ENCODE assay signal across 8 cellular contexts in the genomic region with DNA sequence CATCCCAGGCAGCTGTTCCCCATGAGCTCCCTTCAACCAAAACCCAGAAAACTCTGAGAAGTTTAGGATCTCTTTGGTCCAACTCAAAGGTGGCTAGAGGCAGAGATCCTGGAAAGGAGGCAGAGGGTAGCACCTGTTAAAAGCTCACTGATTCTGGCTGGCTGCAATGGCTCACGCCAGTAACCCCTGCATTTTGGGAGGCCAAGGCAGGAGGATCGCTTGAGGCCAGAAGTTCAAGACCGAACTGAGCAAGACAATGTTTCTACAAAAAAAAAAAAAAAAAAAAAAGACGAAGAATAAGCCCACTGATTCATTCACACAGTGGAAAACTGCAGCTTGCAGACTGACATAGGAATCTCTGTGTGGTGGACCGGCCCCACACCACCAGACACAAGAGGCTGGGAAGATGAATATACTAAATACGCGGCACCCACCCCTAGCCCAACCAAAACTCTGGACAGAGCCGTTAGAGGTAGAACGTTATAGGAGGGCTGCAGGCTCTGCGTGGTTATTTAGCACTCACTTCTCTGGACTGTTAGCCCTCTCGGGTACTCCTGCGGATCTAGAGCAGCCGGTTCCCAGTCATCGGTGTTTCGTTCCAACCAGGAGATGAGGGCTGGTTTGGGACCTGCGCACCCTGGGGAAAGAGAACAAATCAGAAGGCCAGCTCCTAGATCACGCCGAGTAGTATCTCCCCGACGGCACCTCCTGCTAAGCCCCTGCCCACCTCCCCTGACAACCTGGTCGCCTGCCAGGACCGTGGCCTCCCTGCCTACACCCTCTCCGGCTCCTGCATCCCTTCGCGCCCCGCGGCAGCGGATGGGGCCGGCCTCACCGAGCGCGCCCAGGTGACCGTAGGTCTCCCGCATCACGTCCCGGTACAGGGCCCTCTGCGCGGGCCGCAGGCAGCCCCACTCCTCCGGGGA. TPM values are rescaled to one million over a fixed set of nuclear protein-coding genes. Genes with fewer than 3 reads are reported as not detected.
A peak's percentile ranks its signal among the peaks of the same experiment; 100 is the strongest.
DNase-seq lines count a peak whose midpoint lies in the region; ATAC-seq and TF ChIP-seq lines count a peak whose summit lies in the region.

No MANE protein-coding gene starts in this region.

- no peaks in the 10 kb centered on the region for H3K9me3 Mint-ChIP-seq in activated CD4-positive, alpha-beta T cell treated with anti-CD3 and anti-CD28 coated beads, Interleukin-2, amount 10 ng/mL, durations not matched to agents 7 days and 5 days
- H3K9me3 Mint-ChIP-seq in endodermal cell (no peaks in the 10 kb centered on the region), memory B cell (no peaks in the 10 kb centered on the region)

- H3K4me1 Mint-ChIP-seq in activated CD4-positive, alpha-beta T cell treated with anti-CD3 and anti-CD28 coated beads, Interleukin-2, amount 10 ng/mL, durations not matched to agents 7 days and 5 days, result peaks cover 24% of the 10 kb centered on the region
- H3K4me1 Mint-ChIP-seq in endodermal cell (peaks cover 3% of the 10 kb centered on the region), memory B cell (peaks cover 11% of the 10 kb centered on the region)

- H3K4me1 ChIP-seq in endodermal cell (ENCODE audit: control insufficient read depth, insufficient read depth, low read length), result peaks cover 3% of the 10 kb centered on the region

- 16 to 18% methylated on average over 22 to 40 of the region's 40 CpGs for WGBS in endodermal cell (ENCODE audit: insufficient coverage in 1 of 2, insufficient read length in 1 of 2), 2 experiments

- TF ChIP-seq CTCF in endodermal cell (conservative IDR thresholded peaks at IDR 0.05), result no peak

- CTCF ChIA-PET in activated CD4-positive, alpha-beta T cell treated with anti-CD3 and anti-CD28 coated beads, Interleukin-2, amount 10 ng/mL, durations not matched to agents 7 days and 5 days (lab: Charles Lee), result interaction anchor here (0.6 to 2.5 kb wide), 11 partner anchors 11 to 179 kb away, joined by 3 to 14 read pairs (median 4); partner anchors contain the start of genes DCTPP1 and PRR14

- H3K27me3 ChIP-seq in endodermal cell (ENCODE audit: control insufficient read depth, insufficient read depth, low read length, poor library complexity, severe bottlenecking), result no peaks in the 10 kb centered on the region

- H3K27ac ChIP-seq in KOPT-K1 (ENCODE audit: low read depth, low read length, poor library complexity, severe bottlenecking) (peak overlapping the region; percentile 94), endodermal cell (ENCODE audit: low read depth, low read length) (peak overlapping the region; percentile 87)

- peak overlapping the region; percentile 86 for H3K4me3 Mint-ChIP-seq in activated CD4-positive, alpha-beta T cell treated with anti-CD3 and anti-CD28 coated beads, Interleukin-2, amount 10 ng/mL, durations not matched to agents 7 days and 5 days
- H3K4me3 Mint-ChIP-seq in endodermal cell (peak overlapping the region; percentile 77), memory B cell (peak overlapping the region; percentile 88)

- H3K36me3 ChIP-seq in KOPT-K1 (ENCODE audit: insufficient read depth, low read length) (peaks cover 43% of the 10 kb centered on the region), endodermal cell (ENCODE audit: control insufficient read depth, insufficient read depth, low read length) (peaks cover 34% of the 10 kb centered on the region)

- ATAC-seq in GM21528 (IDR thresholded peaks at IDR 0.05; ENCODE audit: low FRiP score, unreplicated experiment) (peak; percentile 43), memory B cell (ENCODE audit: low read depth) (peak; percentile 31)
- ATAC-seq in stimulated activated naive CD8-positive, alpha-beta T cell treated with anti-CD3 and anti-CD28 coated beads, Interleukin-15, Interleukin-2, amounts not matched to agents 100 U/mL and 50 U/mL, for 24 hours, result peak; percentile 46

- no peaks in the 10 kb centered on the region for H3K27me3 Mint-ChIP-seq in activated CD4-positive, alpha-beta T cell treated with anti-CD3 and anti-CD28 coated beads, Interleukin-2, amount 10 ng/mL, durations not matched to agents 7 days and 5 days
- H3K27me3 Mint-ChIP-seq in endodermal cell (ENCODE audit: insufficient read depth) (no peaks in the 10 kb centered on the region), memory B cell (no peaks in the 10 kb centered on the region)

- H3K4me3 ChIP-seq in endodermal cell (ENCODE audit: low read length), result peak overlapping the region; percentile 95

- POLR2A ChIA-PET in activated CD4-positive, alpha-beta T cell treated with anti-CD3 and anti-CD28 coated beads, Interleukin-2, amount 10 ng/mL, durations not matched to agents 7 days and 5 days (lab: Charles Lee), result interaction anchor here (1.2 kb wide), 1 partner anchor 41 kb away, joined by 4 read pairs; the partner anchor contains the start of gene PRR14

- H3K36me3 Mint-ChIP-seq in activated CD4-positive, alpha-beta T cell treated with anti-CD3 and anti-CD28 coated beads, Interleukin-2, amount 10 ng/mL, durations not matched to agents 7 days and 5 days (ENCODE audit: low read depth), result peaks cover 21% of the 10 kb centered on the region
- H3K36me3 Mint-ChIP-seq in endodermal cell (ENCODE audit: low read depth) (peaks cover 25% of the 10 kb centered on the region), memory B cell (peaks cover 6% of the 10 kb centered on the region)

- H3K9ac ChIP-seq in endodermal cell (ENCODE audit: extremely low read depth, low read length, poor library complexity, severe bottlenecking), result peak overlapping the region; percentile 95

- peak overlapping the region; percentile 97 for H3K27ac Mint-ChIP-seq in activated CD4-positive, alpha-beta T cell treated with anti-CD3 and anti-CD28 coated beads, Interleukin-2, amount 10 ng/mL, durations not matched to agents 7 days and 5 days
- peak overlapping the region; percentile 92 for H3K27ac Mint-ChIP-seq in endodermal cell
- peak overlapping the region; percentile 91 for H3K27ac Mint-ChIP-seq in memory B cell

- H3K9me3 ChIP-seq in KOPT-K1 (ENCODE audit: insufficient read depth, low read length, poor library complexity, severe bottlenecking) (no peaks in the 10 kb centered on the region), endodermal cell (ENCODE audit: control insufficient read depth, low read length) (no peaks in the 10 kb centered on the region)

- DNase-seq in Daoy (ENCODE audit: low read depth) (peak; percentile 52), endodermal cell (peak; percentile 80), memory B cell (ENCODE audit: low spot score in 2 of 2) (peak; percentile 26 to 58), GF-D8 (lab: John Stamatoyannopoulos, UW) (no peak)
- peak; percentile 44 for DNase-seq in activated CD4-positive, alpha-beta T cell treated with anti-CD3 and anti-CD28 coated beads, Interleukin-2, amount 10 ng/mL, durations not matched to agents 7 days and 5 days
- DNase-seq in stimulated activated naive CD8-positive, alpha-beta T cell treated with anti-CD3 and anti-CD28 coated beads, Interleukin-15, Interleukin-2, amounts not matched to agents 100 U/mL and 50 U/mL, for 24 hours, result peak; percentile 57

RNA-seq across cellular contexts. Expression of gene ZNF689, which starts 0.9 kb away (rescaled TPM):
- 7.3 and 7.5 TPM in 2 replicates for total RNA-seq in Daoy (2014; rRNA removed; shearing (Covaris generic))
- 10 to 100 TPM; 12.8 to 13.8 TPM for total RNA-seq in activated CD4-positive, alpha-beta T cell treated with anti-CD3 and anti-CD28 coated beads, Interleukin-2, amount 10 ng/mL, durations not matched to agents 7 days and 5 days
- 10 to 100 TPM; 13.0 to 15.8 TPM for total RNA-seq in endodermal cell
- 16.6 TPM for polyA plus RNA-seq in endodermal cell (2013, experiment 1 of 2)
- polyA plus RNA-seq in endodermal cell (2013, experiment 2 of 2), result 14.7 TPM

RNA-seq across cellular contexts. Expression of gene ZNF785, which starts 23.8 kb away (rescaled TPM):
- total RNA-seq in Daoy (2014; rRNA removed; shearing (Covaris generic)), result 2.7 and 6.2 TPM in 2 replicates
- total RNA-seq in activated CD4-positive, alpha-beta T cell treated with anti-CD3 and anti-CD28 coated beads, Interleukin-2, amount 10 ng/mL, durations not matched to agents 7 days and 5 days, result 10 to 100 TPM; 17.0 to 18.3 TPM
- 10 to 100 TPM; 22.5 to 24.0 TPM for total RNA-seq in endodermal cell
- polyA plus RNA-seq in endodermal cell (2013, experiment 1 of 2), result 14.3 TPM
- 13.2 TPM for polyA plus RNA-seq in endodermal cell (2013, experiment 2 of 2)

RNA-seq across cellular contexts. Expression of gene ZNF688, which starts 37.8 kb away (rescaled TPM):
- total RNA-seq in Daoy (2014; rRNA removed; shearing (Covaris generic)), result 7.1 and 15.5 TPM in 2 replicates
- total RNA-seq in activated CD4-positive, alpha-beta T cell treated with anti-CD3 and anti-CD28 coated beads, Interleukin-2, amount 10 ng/mL, durations not matched to agents 7 days and 5 days, result 10 to 100 TPM; 13.3 to 13.8 TPM
- total RNA-seq in endodermal cell, result 1 to 10 TPM; 6.4 to 7.5 TPM
- polyA plus RNA-seq in endodermal cell (2013, experiment 1 of 2), result 9.6 TPM
- polyA plus RNA-seq in endodermal cell (2013, experiment 2 of 2), result 9.1 TPM

RNA-seq across cellular contexts. Expression of gene PRR14, which starts 41.5 kb away (rescaled TPM):
- total RNA-seq in Daoy (2014; rRNA removed; shearing (Covaris generic)), result 2.7 and 6.3 TPM in 2 replicates
- 10 to 100 TPM; 78.6 to 80.1 TPM for total RNA-seq in activated CD4-positive, alpha-beta T cell treated with anti-CD3 and anti-CD28 coated beads, Interleukin-2, amount 10 ng/mL, durations not matched to agents 7 days and 5 days
- 10 to 100 TPM; 21.2 to 35.4 TPM for total RNA-seq in endodermal cell
- polyA plus RNA-seq in endodermal cell (2013, experiment 1 of 2), result 46.1 TPM
- 38.8 TPM for polyA plus RNA-seq in endodermal cell (2013, experiment 2 of 2)

RNA-seq across cellular contexts. Expression of gene FBRS, which starts 49.0 kb away (rescaled TPM):
- total RNA-seq in Daoy (2014; rRNA removed; shearing (Covaris generic)), result 9.8 and 14.5 TPM in 2 replicates
- 100 to 1,000 TPM in 1 of 2 experiments, 10 to 100 TPM in 1; 88.9 to 109 TPM for total RNA-seq in activated CD4-positive, alpha-beta T cell treated with anti-CD3 and anti-CD28 coated beads, Interleukin-2, amount 10 ng/mL, durations not matched to agents 7 days and 5 days
- total RNA-seq in endodermal cell, result 10 to 100 TPM; 50.2 to 53.1 TPM
- 54.3 TPM for polyA plus RNA-seq in endodermal cell (2013, experiment 1 of 2)
- polyA plus RNA-seq in endodermal cell (2013, experiment 2 of 2), result 44.1 TPM
